In the genomic region with DNA sequence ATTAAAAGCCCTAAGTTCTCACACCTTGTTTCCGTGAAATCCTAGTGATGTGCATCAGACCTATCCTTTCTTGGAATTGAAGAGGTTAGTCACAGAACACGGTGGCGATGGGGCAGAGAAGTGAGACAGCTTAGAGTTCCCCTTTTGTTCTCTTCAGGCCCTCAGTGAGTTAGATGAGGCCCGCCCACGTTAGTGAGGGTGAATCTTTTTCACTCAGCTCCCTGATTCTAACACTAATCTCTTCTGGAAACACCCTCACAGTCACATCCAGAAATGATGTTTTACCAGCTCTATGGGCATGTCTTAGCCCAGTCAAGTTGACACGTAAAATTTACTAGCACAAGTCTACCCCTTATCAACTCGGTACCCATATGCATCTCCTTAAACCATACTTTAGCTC, we compare ENCODE assay signal across 10 cellular contexts.
DNase-seq lines count a peak whose midpoint lies in the region; ATAC-seq lines count a peak whose summit lies in the region.
"Had no signal": no experiment of that assay in that cellular context is flagged by ENCODE, and none has a peak within 500 bp of the region (broad histone marks: within the 10 kb centered on the region; RNA-seq: fewer than 3 reads in every experiment).

No MANE protein-coding gene starts in this region.

- peak; percentile 53 for DNase-seq in activated naive CD4-positive, alpha-beta T cell treated with Interleukin-2 at 50 U/mL for 16 hours
- no peak for DNase-seq in activated naive CD4-positive, alpha-beta T cell treated with anti-CD3 and anti-CD28 coated beads, Interleukin-2, amount 10 ng/mL, durations not matched to agents 7 days and 5 days
- peak; percentile 5 for DNase-seq in activated T-helper 1 cell treated with anti-CD3 and anti-CD28 coated beads, Interleukin-12 subunit alpha, Interleukin-12 subunit beta, Interleukin-2, Interleukin-4 antibody, amounts not matched to agents 30 ng/mL and 10 ng/mL and 1 ng/mL, durations not matched to agents 14 hours and 24 hours and 36 hours (ENCODE audit: low spot score)
- DNase-seq in stimulated activated naive CD8-positive, alpha-beta T cell treated with anti-CD3 and anti-CD28 coated beads, Interleukin-15, amount 100 ng/mL, for 72 hours = peak; percentile 6 to 39
- DNase-seq in dedifferentiated amniotic fluid mesenchymal stem cell (ENCODE audit: extremely low spot score) (no peak), globus pallidus (ENCODE audit: low spot score) (no peak), AG20443 (ENCODE audit: low spot score) (no peak)
- DNase-seq: effector CD4-positive, alpha-beta T cell; NCI-H774 had no signal

- CTCF ChIA-PET in activated naive CD4-positive, alpha-beta T cell treated with anti-CD3 and anti-CD28 coated beads, Interleukin-2, amount 10 ng/mL, durations not matched to agents 7 days and 5 days (lab: Charles Lee) = no interaction called here

- peaks cover 2% of the 10 kb centered on the region for H3K4me1 Mint-ChIP-seq in activated naive CD4-positive, alpha-beta T cell treated with anti-CD3 and anti-CD28 coated beads, Interleukin-2, amount 10 ng/mL, durations not matched to agents 7 days and 5 days
- H3K4me1 Mint-ChIP-seq in activated T-helper 1 cell treated with anti-CD3 and anti-CD28 coated beads, Interleukin-12 subunit alpha, Interleukin-12 subunit beta, Interleukin-2, Interleukin-4 antibody, amounts not matched to agents 30 ng/mL and 10 ng/mL and 1 ng/mL, durations not matched to agents 14 hours and 24 hours and 36 hours (ENCODE audit: low read depth) = peaks cover 9% of the 10 kb centered on the region
- peaks cover 10% of the 10 kb centered on the region for H3K4me1 Mint-ChIP-seq in stimulated activated naive CD8-positive, alpha-beta T cell treated with anti-CD3 and anti-CD28 coated beads, Interleukin-15, amount 100 ng/mL, for 72 hours

- peaks cover 1% of the 10 kb centered on the region for H3K9me3 Mint-ChIP-seq in activated naive CD4-positive, alpha-beta T cell treated with anti-CD3 and anti-CD28 coated beads, Interleukin-2, amount 10 ng/mL, durations not matched to agents 7 days and 5 days
- peaks cover 7% of the 10 kb centered on the region for H3K9me3 Mint-ChIP-seq in activated T-helper 1 cell treated with anti-CD3 and anti-CD28 coated beads, Interleukin-12 subunit alpha, Interleukin-12 subunit beta, Interleukin-2, Interleukin-4 antibody, amounts not matched to agents 30 ng/mL and 10 ng/mL and 1 ng/mL, durations not matched to agents 14 hours and 24 hours and 36 hours
- no peaks in the 10 kb centered on the region for H3K9me3 Mint-ChIP-seq in stimulated activated naive CD8-positive, alpha-beta T cell treated with anti-CD3 and anti-CD28 coated beads, Interleukin-15, amount 100 ng/mL, for 72 hours

- H3K27ac Mint-ChIP-seq in activated naive CD4-positive, alpha-beta T cell treated with anti-CD3 and anti-CD28 coated beads, Interleukin-2, amount 10 ng/mL, durations not matched to agents 7 days and 5 days = no peak overlapping the region
- peak overlapping the region; percentile 85 for H3K27ac Mint-ChIP-seq in activated T-helper 1 cell treated with anti-CD3 and anti-CD28 coated beads, Interleukin-12 subunit alpha, Interleukin-12 subunit beta, Interleukin-2, Interleukin-4 antibody, amounts not matched to agents 30 ng/mL and 10 ng/mL and 1 ng/mL, durations not matched to agents 14 hours and 24 hours and 36 hours
- H3K27ac Mint-ChIP-seq in stimulated activated naive CD8-positive, alpha-beta T cell treated with anti-CD3 and anti-CD28 coated beads, Interleukin-15, amount 100 ng/mL, for 72 hours = no peak overlapping the region

- H3K36me3 Mint-ChIP-seq in activated naive CD4-positive, alpha-beta T cell treated with anti-CD3 and anti-CD28 coated beads, Interleukin-2, amount 10 ng/mL, durations not matched to agents 7 days and 5 days = no peaks in the 10 kb centered on the region
- H3K36me3 Mint-ChIP-seq in activated T-helper 1 cell treated with anti-CD3 and anti-CD28 coated beads, Interleukin-12 subunit alpha, Interleukin-12 subunit beta, Interleukin-2, Interleukin-4 antibody, amounts not matched to agents 30 ng/mL and 10 ng/mL and 1 ng/mL, durations not matched to agents 14 hours and 24 hours and 36 hours (ENCODE audit: low read depth) = no peaks in the 10 kb centered on the region

- ATAC-seq in HG03025 (IDR thresholded peaks at IDR 0.05; ENCODE audit: low FRiP score, unreplicated experiment) = peak; percentile 74
- peak; percentile 92 for ATAC-seq in stimulated activated naive CD8-positive, alpha-beta T cell treated with anti-CD3 and anti-CD28 coated beads, Interleukin-15, amount 100 ng/mL, for 72 hours

- no peak overlapping the region for H3K4me3 Mint-ChIP-seq in activated naive CD4-positive, alpha-beta T cell treated with anti-CD3 and anti-CD28 coated beads, Interleukin-2, amount 10 ng/mL, durations not matched to agents 7 days and 5 days
- H3K4me3 Mint-ChIP-seq in activated T-helper 1 cell treated with anti-CD3 and anti-CD28 coated beads, Interleukin-12 subunit alpha, Interleukin-12 subunit beta, Interleukin-2, Interleukin-4 antibody, amounts not matched to agents 30 ng/mL and 10 ng/mL and 1 ng/mL, durations not matched to agents 14 hours and 24 hours and 36 hours = no peak overlapping the region
- no peak overlapping the region for H3K4me3 Mint-ChIP-seq in stimulated activated naive CD8-positive, alpha-beta T cell treated with anti-CD3 and anti-CD28 coated beads, Interleukin-15, amount 100 ng/mL, for 72 hours

- H3K27me3 Mint-ChIP-seq in activated naive CD4-positive, alpha-beta T cell treated with anti-CD3 and anti-CD28 coated beads, Interleukin-2, amount 10 ng/mL, durations not matched to agents 7 days and 5 days = no peaks in the 10 kb centered on the region
- H3K27me3 Mint-ChIP-seq in activated T-helper 1 cell treated with anti-CD3 and anti-CD28 coated beads, Interleukin-12 subunit alpha, Interleukin-12 subunit beta, Interleukin-2, Interleukin-4 antibody, amounts not matched to agents 30 ng/mL and 10 ng/mL and 1 ng/mL, durations not matched to agents 14 hours and 24 hours and 36 hours (ENCODE audit: insufficient read depth) = peaks cover 2% of the 10 kb centered on the region
- H3K27me3 Mint-ChIP-seq in stimulated activated naive CD8-positive, alpha-beta T cell treated with anti-CD3 and anti-CD28 coated beads, Interleukin-15, amount 100 ng/mL, for 72 hours = no peaks in the 10 kb centered on the region

- intact Hi-C loops in activated T-helper 1 cell treated with anti-CD3 and anti-CD28 coated beads, Interleukin-12 subunit alpha, Interleukin-12 subunit beta, Interleukin-2, Interleukin-4 antibody, amounts not matched to agents 30 ng/mL and 10 ng/mL and 1 ng/mL, durations not matched to agents 14 hours and 24 hours and 36 hours (cut with micrococcal nuclease) = loop anchor here (5.0 kb wide), 1 partner anchor 1619 kb away; no protein-coding TSS in a partner anchor

Comparison
In these comparisons a context has a peak if more than half of its experiments do, and no peak if none do; other contexts are left out.
1. DNase-seq: peak in activated naive CD4-positive, alpha-beta T cell treated with Interleukin-2 at 50 U/mL for 16 hours (single experiment), activated T-helper 1 cell treated with anti-CD3 and anti-CD28 coated beads, Interleukin-12 subunit alpha, Interleukin-12 subunit beta, Interleukin-2, Interleukin-4 antibody, amounts not matched to agents 30 ng/mL and 10 ng/mL and 1 ng/mL, durations not matched to agents 14 hours and 24 hours and 36 hours (single experiment) and stimulated activated naive CD8-positive, alpha-beta T cell treated with anti-CD3 and anti-CD28 coated beads, Interleukin-15, amount 100 ng/mL, for 72 hours (2 of 2); none in activated naive CD4-positive, alpha-beta T cell treated with anti-CD3 and anti-CD28 coated beads, Interleukin-2, amount 10 ng/mL, durations not matched to agents 7 days and 5 days (single experiment), dedifferentiated amniotic fluid mesenchymal stem cell (single experiment), globus pallidus (single experiment) and AG20443 (single experiment).